ENCODE assay signal across 12 cellular contexts in genomic region chr2:192749606-192750200, GRCh38.
A peak's percentile ranks its signal among the peaks of the same experiment; 100 is the strongest.
DNase-seq lines count a peak whose midpoint lies in the region; ATAC-seq and TF ChIP-seq lines count a peak whose summit lies in the region.
"Had no signal": no experiment of that assay in that cellular context is flagged by ENCODE, and none has a peak within 500 bp of the region (broad histone marks: within the 10 kb centered on the region; RNA-seq: fewer than 3 reads in every experiment).

No MANE protein-coding gene starts in this region.

- CTCF ChIA-PET in mammary epithelial cell (lab: Charles Lee; ENCODE audit: low non-redundant PET), result interaction anchor here (0.6 to 0.7 kb wide), 2 partner anchors 193 to 630 kb away, joined by 3 to 4 read pairs; no protein-coding TSS in a partner anchor

- no TSS peak for BruUV-seq in mammary epithelial cell (replicated peaks; lab: Mats Ljungman, UMichigan)

- no peaks in the 10 kb centered on the region for H3K79me2 ChIP-seq in mammary epithelial cell (ENCODE audit: insufficient read depth, low read length)

- ATAC-seq in left cardiac atrium, result no peak
- no peak for ATAC-seq in effector memory CD8-positive, alpha-beta T cell (replicated peaks)
- ATAC-seq: activated T-helper 17 cell treated with anti-CD3 and anti-CD28 coated beads, Interleukin-2, amount 50 U/mL, for 72 hours; natural killer cell treated with Interleukin-12 subunit alpha and Interleukin-12 subunit beta and Interleukin-15 and Interleukin-18, amount 100 ng/mL, for 72 hours had no signal

- no peak overlapping the region for H3K27ac Mint-ChIP-seq in effector memory CD8-positive, alpha-beta T cell
- H3K27ac Mint-ChIP-seq: activated T-helper 17 cell treated with anti-CD3 and anti-CD28 coated beads, Interleukin-2, amount 50 U/mL, for 72 hours; natural killer cell treated with Interleukin-12 subunit alpha and Interleukin-12 subunit beta and Interleukin-15 and Interleukin-18, amount 100 ng/mL, for 72 hours had no signal

- H3K4me3 ChIP-seq in mammary epithelial cell (replicated peaks in 1 of 3; ENCODE audit: insufficient read depth in 1 of 3, low read depth in 2 of 3, low read length in 3 of 3) (no peak overlapping the region), retinal pigment epithelial cell (ENCODE audit: low read length) (no peak overlapping the region)
- H3K4me3 ChIP-seq: esophagus squamous epithelium, SJSA1 had no signal

- H3K4me1 Mint-ChIP-seq in effector memory CD8-positive, alpha-beta T cell (ENCODE audit: low read depth in 2 of 2), result no peaks in the 10 kb centered on the region
- H3K4me1 Mint-ChIP-seq: activated T-helper 17 cell treated with anti-CD3 and anti-CD28 coated beads, Interleukin-2, amount 50 U/mL, for 72 hours had no signal

- no peaks in the 10 kb centered on the region for H3K27me3 Mint-ChIP-seq in effector memory CD8-positive, alpha-beta T cell
- H3K27me3 Mint-ChIP-seq: activated T-helper 17 cell treated with anti-CD3 and anti-CD28 coated beads, Interleukin-2, amount 50 U/mL, for 72 hours; natural killer cell treated with Interleukin-12 subunit alpha and Interleukin-12 subunit beta and Interleukin-15 and Interleukin-18, amount 100 ng/mL, for 72 hours had no signal

- H4K20me1 ChIP-seq in mammary epithelial cell (ENCODE audit: insufficient read depth, low read length), result no peaks in the 10 kb centered on the region

- peak in 1 of 2 donors; percentile 42 for TF ChIP-seq CTCF in mammary epithelial cell (conservative IDR thresholded peaks at IDR 0.05 in 1 of 2, IDR thresholded peaks at IDR 0.05 in 1 of 2; ENCODE audit: extremely low read depth in 1 of 2, insufficient read depth in 1 of 2, low read depth in 1 of 2, low read length in 2 of 2)
- peak; percentile 55 for TF ChIP-seq CTCF in retinal pigment epithelial cell (conservative IDR thresholded peaks at IDR 0.05; ENCODE audit: low read depth, low read length)

- H2AFZ ChIP-seq in mammary epithelial cell (ENCODE audit: low read depth, low read length), result no peak overlapping the region

- H3K9ac ChIP-seq in mammary epithelial cell (ENCODE audit: insufficient read depth, low read length), result no peak overlapping the region

- no peaks in the 10 kb centered on the region for H3K4me1 ChIP-seq in mammary epithelial cell (ENCODE audit: insufficient read depth, low read length)
- H3K4me1 ChIP-seq: esophagus squamous epithelium, SJSA1 had no signal

- H3K4me2 ChIP-seq in mammary epithelial cell (ENCODE audit: insufficient read depth, low read depth, low read length), result no peak overlapping the region

- H3K27ac ChIP-seq in mammary epithelial cell (ENCODE audit: insufficient read depth, low read depth, low read length), result no peak overlapping the region
- H3K27ac ChIP-seq: esophagus squamous epithelium, SJSA1 had no signal

- no peaks in the 10 kb centered on the region for H3K27me3 ChIP-seq in mammary epithelial cell (ENCODE audit: insufficient read depth, low read length)
- H3K27me3 ChIP-seq: esophagus squamous epithelium, SJSA1 had no signal

- H3K9me3 ChIP-seq in mammary epithelial cell (replicated peaks; ENCODE audit: insufficient read depth, low read length), result no peaks in the 10 kb centered on the region
- H3K9me3 ChIP-seq: esophagus squamous epithelium, SJSA1 had no signal

- dilution Hi-C loops in mammary epithelial cell (cut with HindIII; ENCODE audit: low sequenced_read_pairs), result no loop called here

- DNase-seq in NCI-H2107 treated with DMSO at 0.1 percent for 48 hours (lab: John Stamatoyannopoulos, UW; ENCODE audit: unreplicated experiment) (peak; percentile 63), NCI-H2107 (lab: John Stamatoyannopoulos, UW) (no peak), NCI-H460 (ENCODE audit: extremely low read depth, low read depth) (peak; percentile 20), mammary epithelial cell (peak; percentile 2), retinal pigment epithelial cell (ENCODE audit: low read depth) (no peak), left cardiac atrium (no peak), NCI-H187 (lab: John Stamatoyannopoulos, UW) (no peak)
- no peak for DNase-seq in effector memory CD8-positive, alpha-beta T cell
- DNase-seq: esophagus squamous epithelium had no signal

- H3K36me3 ChIP-seq in mammary epithelial cell (ENCODE audit: insufficient read depth, low read length), result no peaks in the 10 kb centered on the region
- H3K36me3 ChIP-seq: esophagus squamous epithelium, SJSA1 had no signal

- in situ Hi-C loops in mammary epithelial cell (cut with MboI; ENCODE audit: low sequenced_read_pairs in 2 of 2), result no loop called here

- H3K9me3 Mint-ChIP-seq in effector memory CD8-positive, alpha-beta T cell, result no peaks in the 10 kb centered on the region
- H3K9me3 Mint-ChIP-seq: activated T-helper 17 cell treated with anti-CD3 and anti-CD28 coated beads, Interleukin-2, amount 50 U/mL, for 72 hours; natural killer cell treated with Interleukin-12 subunit alpha and Interleukin-12 subunit beta and Interleukin-15 and Interleukin-18, amount 100 ng/mL, for 72 hours had no signal

- no peaks in the 10 kb centered on the region for H3K36me3 Mint-ChIP-seq in effector memory CD8-positive, alpha-beta T cell (ENCODE audit: insufficient read depth)
- H3K36me3 Mint-ChIP-seq: natural killer cell treated with Interleukin-12 subunit alpha and Interleukin-12 subunit beta and Interleukin-15 and Interleukin-18, amount 100 ng/mL, for 72 hours had no signal

- 80% methylated on average over 1 of the region's 1 CpG for WGBS in mammary epithelial cell (ENCODE audit: low coverage, missing lambda C conversion rate)

- intact Hi-C loops in mammary epithelial cell (cut with micrococcal nuclease) (loop anchor here (1.0 kb wide), 1 partner anchor 491 kb away; no protein-coding TSS in a partner anchor), left cardiac atrium (cut with DNase I) (no loop called here)

- no peak overlapping the region for H3K4me3 Mint-ChIP-seq in effector memory CD8-positive, alpha-beta T cell
- H3K4me3 Mint-ChIP-seq: activated T-helper 17 cell treated with anti-CD3 and anti-CD28 coated beads, Interleukin-2, amount 50 U/mL, for 72 hours; natural killer cell treated with Interleukin-12 subunit alpha and Interleukin-12 subunit beta and Interleukin-15 and Interleukin-18, amount 100 ng/mL, for 72 hours had no signal

Comparison
In these comparisons a context has a peak if more than half of its experiments do, and no peak if none do; other contexts are left out.
1. DNase-seq: peak in NCI-H2107 treated with DMSO at 0.1 percent for 48 hours (single experiment), NCI-H460 (single experiment) and mammary epithelial cell (single experiment); none in NCI-H2107 (single experiment), retinal pigment epithelial cell (single experiment), left cardiac atrium (single experiment), NCI-H187 (0 of 2) and effector memory CD8-positive, alpha-beta T cell (0 of 3).